12 cellular contexts compared by ENCODE assay signal in genomic region chr7:50531928-50532327, GRCh38. TPM values are rescaled to one million over a fixed set of nuclear protein-coding genes. Genes with fewer than 3 reads are reported as not detected.
DNase-seq lines count a peak whose midpoint lies in the region; ATAC-seq and TF ChIP-seq lines count a peak whose summit lies in the region.
"Had no signal": no experiment of that assay in that cellular context is flagged by ENCODE, and none has a peak within 500 bp of the region (broad histone marks: within the 10 kb centered on the region; RNA-seq: fewer than 3 reads in every experiment).

No MANE protein-coding gene starts in this region.

- H3K4me3 ChIP-seq in Panc1 (ENCODE audit: low read depth in 2 of 2, low read length in 2 of 2) (no peak overlapping the region), hepatocyte (no peak overlapping the region)
- H3K4me3 ChIP-seq: gastroesophageal sphincter, stomach had no signal

- no TSS peak for BruUV-seq in Panc1 (replicated peaks; lab: Mats Ljungman, UMichigan)

- 0 out of 2 replicates have a peak, but pooled peaks cover 7% of the 10 kb centered on the region for H3K4me1 ChIP-seq in Panc1 (ENCODE audit: control insufficient read depth, insufficient read depth, low read length)
- peaks cover 49% of the 10 kb centered on the region for H3K4me1 ChIP-seq in hepatocyte (ENCODE audit: insufficient read depth)
- H3K4me1 ChIP-seq: gastroesophageal sphincter had no signal

- H3K36me3 ChIP-seq in Panc1 (ENCODE audit: control insufficient read depth, insufficient read depth, low read length) (no peaks in the 10 kb centered on the region), hepatocyte (replicated peaks; ENCODE audit: insufficient read depth, low read depth) (no peaks in the 10 kb centered on the region)
- H3K36me3 ChIP-seq: gastroesophageal sphincter, stomach had no signal

- in situ Hi-C loops in Panc1 (cut with HindIII; ENCODE audit: low pct_unique_long_range_greater_than_20kb, low sequenced_read_pairs) (no loop called here), GM13976 (cut with MboI; ENCODE audit: low sequenced_read_pairs, unreplicated experiment) (no loop called here)

- POLR2A ChIA-PET in Panc1 (lab: Charles Lee), result no interaction called here

- TF ChIP-seq CTCF in Panc1 (IDR thresholded peaks at IDR 0.05) (no peak), hepatocyte (IDR thresholded peaks at IDR 0.05; ENCODE audit: poor library complexity) (no peak), GM13976 (IDR thresholded peaks at IDR 0.05; ENCODE audit: borderline replicate concordance, control extremely low read depth, extremely low read depth, insufficient read depth, missing control alignments) (no peak)

- H2AFZ ChIP-seq in hepatocyte, result no peak overlapping the region

- H4K20me1 ChIP-seq in hepatocyte (ENCODE audit: insufficient read depth, poor library complexity, severe bottlenecking), result no peaks in the 10 kb centered on the region

- H3K27ac ChIP-seq in Panc1 (ENCODE audit: low read length) (no peak overlapping the region), hepatocyte (peak overlapping the region; percentile 86)
- H3K27ac ChIP-seq: gastroesophageal sphincter, stomach had no signal

- 76% methylated on average over 7 of the region's 7 CpGs for WGBS in hepatocyte (ENCODE audit: low lambda C conversion rate, missing lambda C conversion rate)

- ATAC-seq in Panc1 (peak; percentile 40; the same call in 1 of the 2 replicates), HG02981 (IDR thresholded peaks at IDR 0.05; ENCODE audit: unreplicated experiment) (no peak)
- ATAC-seq: gastroesophageal sphincter had no signal

- DNase-seq in DMS153 (lab: John Stamatoyannopoulos, UW) (peak; percentile 79), NCI-H1105 (lab: John Stamatoyannopoulos, UW) (peak; percentile 86), Panc1 (ENCODE audit: low read depth, low spot score) (no peak), hepatocyte (ENCODE audit: low spot score) (peak; percentile 4), GM13976 (ENCODE audit: low spot score) (no peak), middle frontal gyrus (ENCODE audit: extremely low spot score, low spot score) (no peak), LoVo (ENCODE audit: low spot score) (no peak)
- DNase-seq: NCI-H1694, stomach, T-helper 17 cell had no signal

- peak overlapping the region; percentile 57 for H3K4me2 ChIP-seq in hepatocyte

- H3K27me3 ChIP-seq in Panc1 (ENCODE audit: control insufficient read depth, insufficient read depth, low read length) (no peaks in the 10 kb centered on the region), hepatocyte (no peaks in the 10 kb centered on the region)
- H3K27me3 ChIP-seq: stomach had no signal

- CTCF ChIA-PET in Panc1 (lab: Charles Lee), result no interaction called here

- intact Hi-C loops in Panc1 (cut with micrococcal nuclease; ENCODE audit: unreplicated experiment), result no loop called here

- H3K9me3 ChIP-seq in Panc1 (ENCODE audit: control insufficient read depth, insufficient read depth, low read depth, low read length) (no peaks in the 10 kb centered on the region), hepatocyte (ENCODE audit: low read depth) (no peaks in the 10 kb centered on the region)
- H3K9me3 ChIP-seq: gastroesophageal sphincter, stomach had no signal

- no peaks in the 10 kb centered on the region for H3K9me2 ChIP-seq in hepatocyte (replicated peaks; ENCODE audit: insufficient read depth)

- no peaks in the 10 kb centered on the region for H3K79me2 ChIP-seq in hepatocyte

RNA-seq across cellular contexts. Expression of gene DDC, which starts 33.3 kb away (rescaled TPM):
- total RNA-seq in Panc1 (2021; ENCODE audit: unreplicated experiment) (not detected), hepatocyte (56.1 and 58.0 TPM in 2 replicates)
- not detected for polyA plus RNA-seq in Panc1 (2012; ENCODE audit: insufficient read length)
- 37.8 and 42.4 TPM in 2 replicates for polyA plus RNA-seq in hepatocyte
- total RNA-seq: gastroesophageal sphincter, T-helper 17 cell had no signal

Comparison
In these comparisons a context has a peak if more than half of its experiments do, and no peak if none do; other contexts are left out.
1. DNase-seq: peak in DMS153 (single experiment), NCI-H1105 (single experiment) and hepatocyte (single experiment); none in Panc1 (single experiment), GM13976 (single experiment), middle frontal gyrus (single experiment) and LoVo (single experiment).
2. RNA of gene DDC, which starts 33.3 kb away (total RNA-seq): 56.1 to 58.0 TPM in hepatocyte; not detected in Panc1 (single experiment); every median in the first group is over 10 times any median in the second.